Comparison of ENCODE assay signal across 1 cellular context in the genomic region with DNA sequence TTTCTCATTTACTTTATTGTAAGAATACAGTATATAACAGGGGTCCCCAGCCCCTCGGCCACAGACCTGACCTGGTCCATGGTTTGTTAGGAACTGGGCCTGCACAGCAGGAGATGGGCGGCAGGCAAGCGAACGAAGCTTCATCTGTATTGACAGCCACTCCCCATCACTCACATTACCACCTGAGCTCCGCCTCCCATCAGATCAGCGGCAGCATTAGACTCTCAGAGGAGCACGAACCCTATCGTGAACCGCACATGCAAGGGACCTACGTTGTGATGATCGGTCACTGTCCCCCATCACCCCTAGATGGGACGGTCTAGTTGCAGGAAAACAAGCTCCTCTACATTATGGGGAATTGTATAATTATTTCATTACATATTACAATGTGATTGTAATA.
TF ChIP-seq lines count a peak whose summit lies in the region.

No MANE protein-coding gene starts in this region.

TF ChIP-seq in WTC11, 78 proteins besides CTCF, POLR2A, EP300 and RAD21 (continued from another document):
- TF ChIP-seq ZNF512 (CRISPR knock-in tag; IDR thresholded peaks at IDR 0.05; ENCODE audit: borderline replicate concordance) (no peak), CREB1 (CRISPR knock-in tag; IDR thresholded peaks at IDR 0.05) (no peak), TCF7 (CRISPR knock-in tag; IDR thresholded peaks at IDR 0.05; ENCODE audit: low read depth) (no peak), PREB (CRISPR knock-in tag; IDR thresholded peaks at IDR 0.05; ENCODE audit: borderline replicate concordance) (no peak), EMX1 (CRISPR knock-in tag; IDR thresholded peaks at IDR 0.05) (no peak)
